Comparison of ENCODE assay signal across 8 cellular contexts in genomic region chr17:3636908-3637373, GRCh38. TPM values are rescaled to one million over a fixed set of nuclear protein-coding genes. Genes with fewer than 3 reads are reported as not detected.
A peak's percentile ranks its signal among the peaks of the same experiment; 100 is the strongest.
DNase-seq lines count a peak whose midpoint lies in the region; ATAC-seq and TF ChIP-seq lines count a peak whose summit lies in the region.

No MANE protein-coding gene starts in this region.

- H3K4me3 Mint-ChIP-seq in activated CD4-positive, alpha-beta T cell treated with anti-CD3 and anti-CD28 coated beads, Interleukin-2, amount 10 ng/mL, durations not matched to agents 24 days and 14 days = peak overlapping the region; percentile 98
- H3K4me3 Mint-ChIP-seq in activated naive CD8-positive, alpha-beta T cell treated with anti-CD3 and anti-CD28 coated beads, Interleukin-2, amount 50 U/mL, for 24 hours = peak overlapping the region; percentile 93
- peak overlapping the region; percentile 75 to 100 (median 80) for H3K4me3 Mint-ChIP-seq in immature natural killer cell

- H3K27ac Mint-ChIP-seq in activated CD4-positive, alpha-beta T cell treated with anti-CD3 and anti-CD28 coated beads, Interleukin-2, amount 10 ng/mL, durations not matched to agents 24 days and 14 days = peak overlapping the region; percentile 62
- H3K27ac Mint-ChIP-seq in activated naive CD8-positive, alpha-beta T cell treated with anti-CD3 and anti-CD28 coated beads, Interleukin-2, amount 50 U/mL, for 24 hours = no peak overlapping the region
- peak overlapping the region in 5 of 6 donors; percentile 28 to 96 (median 71) for H3K27ac Mint-ChIP-seq in immature natural killer cell

- no peak for DNase-seq in activated CD4-positive, alpha-beta T cell treated with anti-CD3 and anti-CD28 coated beads, Interleukin-2, amount 10 ng/mL, durations not matched to agents 24 days and 14 days
- DNase-seq in activated CD4-positive, alpha-beta T cell treated with anti-CD3 and anti-CD28 coated beads for 1 hour = no peak
- no peak for DNase-seq in activated naive CD8-positive, alpha-beta T cell treated with anti-CD3 and anti-CD28 coated beads, Interleukin-2, amount 50 U/mL, for 24 hours
- DNase-seq in immature natural killer cell (no peak), testis (no peak), RPMI8226 (no peak)
- DNase-seq in activated effector memory CD4-positive, alpha-beta T cell treated with anti-CD3 and anti-CD28 coated beads, Interleukin-2, amount 50 U/mL, for 16 hours = no peak

- peak overlapping the region; percentile 88 to 91 for H3K4me3 ChIP-seq in testis

- H3K27ac ChIP-seq in testis = peak overlapping the region; percentile 93 to 95

- intact Hi-C loops in activated CD4-positive, alpha-beta T cell treated with anti-CD3 and anti-CD28 coated beads, Interleukin-2, amount 10 ng/mL, durations not matched to agents 24 days and 14 days (cut with micrococcal nuclease) = loop anchor here (1.0 to 10.0 kb wide), 3 partner anchors 31 to 592 kb away; partner anchors contain the start of genes EMC6 and TAX1BP3
- intact Hi-C loops in testis (cut with DNase I; ENCODE audit: low total_unique reads) = no loop called here

- H3K27me3 Mint-ChIP-seq in activated CD4-positive, alpha-beta T cell treated with anti-CD3 and anti-CD28 coated beads, Interleukin-2, amount 10 ng/mL, durations not matched to agents 24 days and 14 days = no peaks in the 10 kb centered on the region
- H3K27me3 Mint-ChIP-seq in activated naive CD8-positive, alpha-beta T cell treated with anti-CD3 and anti-CD28 coated beads, Interleukin-2, amount 50 U/mL, for 24 hours = no peaks in the 10 kb centered on the region
- peaks cover 0 to 3% (median 2%) of the 10 kb centered on the region in 3 donors for H3K27me3 Mint-ChIP-seq in immature natural killer cell (ENCODE audit: low read depth in 3 of 3)

- H3K36me3 Mint-ChIP-seq in activated CD4-positive, alpha-beta T cell treated with anti-CD3 and anti-CD28 coated beads, Interleukin-2, amount 10 ng/mL, durations not matched to agents 24 days and 14 days (ENCODE audit: low read depth) = peaks cover 37% of the 10 kb centered on the region
- H3K36me3 Mint-ChIP-seq in activated naive CD8-positive, alpha-beta T cell treated with anti-CD3 and anti-CD28 coated beads, Interleukin-2, amount 50 U/mL, for 24 hours (ENCODE audit: low read depth) = peaks cover 4% of the 10 kb centered on the region
- no peaks in the 10 kb centered on the region for H3K36me3 Mint-ChIP-seq in immature natural killer cell

- H3K9me3 ChIP-seq in testis = no peaks in the 10 kb centered on the region

- TF ChIP-seq CTCF in testis (IDR thresholded peaks at IDR 0.05) = no peak

- no peaks in the 10 kb centered on the region for H3K27me3 ChIP-seq in testis

- H3K4me1 Mint-ChIP-seq in activated CD4-positive, alpha-beta T cell treated with anti-CD3 and anti-CD28 coated beads, Interleukin-2, amount 10 ng/mL, durations not matched to agents 24 days and 14 days = peaks cover 43% of the 10 kb centered on the region
- H3K4me1 Mint-ChIP-seq in activated naive CD8-positive, alpha-beta T cell treated with anti-CD3 and anti-CD28 coated beads, Interleukin-2, amount 50 U/mL, for 24 hours = peaks cover 44% of the 10 kb centered on the region
- H3K4me1 Mint-ChIP-seq in immature natural killer cell = peaks cover 20 to 22% of the 10 kb centered on the region in 2 donors

- H3K9me3 Mint-ChIP-seq in activated CD4-positive, alpha-beta T cell treated with anti-CD3 and anti-CD28 coated beads, Interleukin-2, amount 10 ng/mL, durations not matched to agents 24 days and 14 days = no peaks in the 10 kb centered on the region
- H3K9me3 Mint-ChIP-seq in activated naive CD8-positive, alpha-beta T cell treated with anti-CD3 and anti-CD28 coated beads, Interleukin-2, amount 50 U/mL, for 24 hours = no peaks in the 10 kb centered on the region
- H3K9me3 Mint-ChIP-seq in immature natural killer cell = no peaks in the 10 kb centered on the region

- H3K4me1 ChIP-seq in testis = peaks cover 20% of the 10 kb centered on the region

- ATAC-seq in HG03139 (IDR thresholded peaks at IDR 0.05; ENCODE audit: unreplicated experiment) = peak; percentile 6
- no peak for ATAC-seq in activated naive CD8-positive, alpha-beta T cell treated with anti-CD3 and anti-CD28 coated beads, Interleukin-2, amount 50 U/mL, for 24 hours

- H3K36me3 ChIP-seq in testis (ENCODE audit: low read depth, missing control alignments) = no peaks in the 10 kb centered on the region

- WGBS in testis, 2 donors = 1 to 2% methylated on average over 21 to 31 of the region's 31 CpGs

- TF ChIP-seq POLR2A in testis (IDR thresholded peaks at IDR 0.05) = no peak

RNA-seq across cellular contexts. Expression of gene CTNS, which starts 0.4 kb away (rescaled TPM):
- 46.7 and 48.1 TPM in 2 replicates for total RNA-seq in activated CD4-positive, alpha-beta T cell treated with anti-CD3 and anti-CD28 coated beads, Interleukin-2, amount 10 ng/mL, durations not matched to agents 24 days and 14 days
- polyA plus RNA-seq in immature natural killer cell = 10 to 100 TPM in 1 of 3 donors, 1 to 10 TPM in 2; 6.0 to 12.7 (median 7.2) TPM
- total RNA-seq in testis = 10 to 100 TPM; 43.8 to 57.3 TPM
- polyA plus RNA-seq in testis (ENCODE audit: insufficient read depth, low read depth, low replicate concordance) = 50.4 TPM

RNA-seq across cellular contexts. Expression of gene SHPK, which starts 0.9 kb away (rescaled TPM):
- 20.6 and 21.2 TPM in 2 replicates for total RNA-seq in activated CD4-positive, alpha-beta T cell treated with anti-CD3 and anti-CD28 coated beads, Interleukin-2, amount 10 ng/mL, durations not matched to agents 24 days and 14 days
- polyA plus RNA-seq in immature natural killer cell = 1 to 10 TPM; 2.6 to 8.1 (median 6.4) TPM
- total RNA-seq in testis = 10 to 100 TPM; 23.6 to 33.8 TPM
- 9.0 TPM for polyA plus RNA-seq in testis (ENCODE audit: insufficient read depth, low read depth, low replicate concordance)

RNA-seq across cellular contexts. Expression of gene TRPV1, which starts 27.7 kb away (rescaled TPM):
- 6.1 and 8.2 TPM in 2 replicates for total RNA-seq in activated CD4-positive, alpha-beta T cell treated with anti-CD3 and anti-CD28 coated beads, Interleukin-2, amount 10 ng/mL, durations not matched to agents 24 days and 14 days
- polyA plus RNA-seq in immature natural killer cell (1 to 10 TPM in 1 of 3 donors, under 1 TPM in 1, not detected in 1; 0.08 to 1.1 TPM), testis (ENCODE audit: insufficient read depth, low read depth, low replicate concordance) (5.1 TPM)
- total RNA-seq in testis = 10 to 100 TPM; 11.4 to 11.5 TPM

RNA-seq across cellular contexts. Expression of gene TAX1BP3, which starts 31.4 kb away (rescaled TPM):
- 28.7 and 29.0 TPM in 2 replicates for total RNA-seq in activated CD4-positive, alpha-beta T cell treated with anti-CD3 and anti-CD28 coated beads, Interleukin-2, amount 10 ng/mL, durations not matched to agents 24 days and 14 days
- polyA plus RNA-seq in immature natural killer cell (10 to 100 TPM; 36.1 to 49.2 (median 41.5) TPM), testis (ENCODE audit: insufficient read depth, low read depth, low replicate concordance) (93.6 TPM)
- total RNA-seq in testis = 100 to 1,000 TPM; 150 to 212 TPM

RNA-seq across cellular contexts. Expression of gene EMC6, which starts 31.7 kb away (rescaled TPM):
- total RNA-seq in activated CD4-positive, alpha-beta T cell treated with anti-CD3 and anti-CD28 coated beads, Interleukin-2, amount 10 ng/mL, durations not matched to agents 24 days and 14 days = 69.4 and 70.5 TPM in 2 replicates
- polyA plus RNA-seq in immature natural killer cell (100 to 1,000 TPM; 104 to 137 (median 135) TPM), testis (ENCODE audit: insufficient read depth, low read depth, low replicate concordance) (74.1 TPM)
- 10 to 100 TPM; 39.0 to 46.5 TPM for total RNA-seq in testis
